ENCODE assay signal across 10 cellular contexts in genomic region chr1:71307451-71307850, GRCh38.
DNase-seq lines count a peak whose midpoint lies in the region; ATAC-seq and TF ChIP-seq lines count a peak whose summit lies in the region.
"Had no signal": no experiment of that assay in that cellular context is flagged by ENCODE, and none has a peak within 500 bp of the region (broad histone marks: within the 10 kb centered on the region; RNA-seq: fewer than 3 reads in every experiment).

No MANE protein-coding gene starts in this region.

- no peaks in the 10 kb centered on the region for H3K4me1 Mint-ChIP-seq in activated naive CD8-positive, alpha-beta T cell treated with anti-CD3 and anti-CD28 coated beads, Interleukin-2, amount 50 U/mL, for 24 hours
- no peaks in the 10 kb centered on the region for H3K4me1 Mint-ChIP-seq in activated naive CD8-positive, alpha-beta T cell treated with anti-CD3 and anti-CD28 coated beads for 36 hours
- H3K4me1 Mint-ChIP-seq: activated B cell treated with CpG ODN at 0.5 μM for 24 hours, B cell had no signal

- TF ChIP-seq CTCF in astrocyte of the cerebellum (IDR thresholded peaks at IDR 0.05; ENCODE audit: low read depth, low read length, missing control alignments): no peak

- H3K4me3 ChIP-seq in astrocyte of the cerebellum (ENCODE audit: low read depth, low read length): no peak overlapping the region

- no peak overlapping the region for H3K4me3 Mint-ChIP-seq in activated naive CD8-positive, alpha-beta T cell treated with anti-CD3 and anti-CD28 coated beads, Interleukin-2, amount 50 U/mL, for 24 hours
- H3K4me3 Mint-ChIP-seq in activated naive CD8-positive, alpha-beta T cell treated with anti-CD3 and anti-CD28 coated beads for 36 hours: no peak overlapping the region
- H3K4me3 Mint-ChIP-seq: activated B cell treated with CpG ODN at 0.5 μM for 24 hours, B cell had no signal

- peak overlapping the region; percentile 64 for H3K27ac Mint-ChIP-seq in activated naive CD8-positive, alpha-beta T cell treated with anti-CD3 and anti-CD28 coated beads, Interleukin-2, amount 50 U/mL, for 24 hours
- H3K27ac Mint-ChIP-seq in activated naive CD8-positive, alpha-beta T cell treated with anti-CD3 and anti-CD28 coated beads for 36 hours: no peak overlapping the region
- H3K27ac Mint-ChIP-seq: activated B cell treated with CpG ODN at 0.5 μM for 24 hours, B cell had no signal

- no peaks in the 10 kb centered on the region for H3K9me3 Mint-ChIP-seq in activated naive CD8-positive, alpha-beta T cell treated with anti-CD3 and anti-CD28 coated beads, Interleukin-2, amount 50 U/mL, for 24 hours
- no peaks in the 10 kb centered on the region for H3K9me3 Mint-ChIP-seq in activated naive CD8-positive, alpha-beta T cell treated with anti-CD3 and anti-CD28 coated beads for 36 hours
- H3K9me3 Mint-ChIP-seq: activated B cell treated with CpG ODN at 0.5 μM for 24 hours had no signal

- H3K27me3 Mint-ChIP-seq in activated naive CD8-positive, alpha-beta T cell treated with anti-CD3 and anti-CD28 coated beads, Interleukin-2, amount 50 U/mL, for 24 hours: no peaks in the 10 kb centered on the region
- no peaks in the 10 kb centered on the region for H3K27me3 Mint-ChIP-seq in activated naive CD8-positive, alpha-beta T cell treated with anti-CD3 and anti-CD28 coated beads for 36 hours
- H3K27me3 Mint-ChIP-seq: activated B cell treated with CpG ODN at 0.5 μM for 24 hours, B cell had no signal

- DNase-seq in activated naive CD8-positive, alpha-beta T cell treated with anti-CD3 and anti-CD28 coated beads, Interleukin-2, amount 50 U/mL, for 24 hours: no peak
- no peak for DNase-seq in activated naive CD8-positive, alpha-beta T cell treated with anti-CD3 and anti-CD28 coated beads for 36 hours
- DNase-seq in HS-5 (ENCODE audit: low read depth) (peak; percentile 60), astrocyte of the cerebellum (ENCODE audit: low read depth) (peak; percentile 18), SHP77 (lab: John Stamatoyannopoulos, UW) (no peak), NCI-H146 (lab: John Stamatoyannopoulos, UW) (no peak), NCI-H526 (lab: John Stamatoyannopoulos, UW) (no peak), NCI-H1417 (lab: John Stamatoyannopoulos, UW) (no peak)
- DNase-seq: activated B cell treated with CpG ODN at 0.5 μM for 24 hours had no signal

- ATAC-seq in activated naive CD8-positive, alpha-beta T cell treated with anti-CD3 and anti-CD28 coated beads, Interleukin-2, amount 50 U/mL, for 24 hours: no peak

- no peaks in the 10 kb centered on the region for H3K36me3 Mint-ChIP-seq in activated naive CD8-positive, alpha-beta T cell treated with anti-CD3 and anti-CD28 coated beads, Interleukin-2, amount 50 U/mL, for 24 hours (ENCODE audit: low read depth)
- H3K36me3 Mint-ChIP-seq in activated naive CD8-positive, alpha-beta T cell treated with anti-CD3 and anti-CD28 coated beads for 36 hours: no peaks in the 10 kb centered on the region

- in situ Hi-C loops in astrocyte of the cerebellum (cut with HindIII; ENCODE audit: low sequenced_read_pairs): no loop called here

Comparison
In these comparisons a context has a peak if more than half of its experiments do, and no peak if none do; other contexts are left out.
1. DNase-seq: peak in HS-5 (single experiment) and astrocyte of the cerebellum (single experiment); none in activated naive CD8-positive, alpha-beta T cell treated with anti-CD3 and anti-CD28 coated beads, Interleukin-2, amount 50 U/mL, for 24 hours (single experiment), activated naive CD8-positive, alpha-beta T cell treated with anti-CD3 and anti-CD28 coated beads for 36 hours (single experiment), SHP77 (0 of 2), NCI-H146 (single experiment), NCI-H526 (0 of 2) and NCI-H1417 (0 of 3).